Comparison of ENCODE assay signal across 11 cellular contexts in the genomic region with DNA sequence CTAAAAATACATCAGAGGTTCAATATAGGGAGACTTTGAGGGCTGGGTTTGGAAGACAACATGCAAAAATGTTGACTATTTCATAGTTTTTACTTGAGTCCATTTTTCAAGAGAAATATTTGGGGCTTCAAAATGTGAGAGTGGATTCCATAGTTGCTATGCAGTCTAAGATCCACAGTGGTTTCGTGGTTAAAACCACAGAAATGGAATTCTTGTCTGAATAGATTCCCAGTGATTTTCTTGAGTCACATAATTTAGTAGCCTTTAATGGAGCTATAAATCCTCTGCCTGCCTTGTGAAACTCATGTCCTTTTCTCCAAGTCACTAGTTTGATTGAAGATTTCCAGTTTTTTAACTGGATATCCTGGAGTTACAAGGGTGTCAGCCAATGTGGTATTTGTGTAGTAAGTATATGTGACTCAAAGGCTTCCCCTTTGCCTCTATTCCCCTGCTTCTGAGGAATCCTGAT.
A peak's percentile ranks its signal among the peaks of the same experiment; 100 is the strongest.
DNase-seq lines count a peak whose midpoint lies in the region; TF ChIP-seq lines count a peak whose summit lies in the region.
"Had no signal": no experiment of that assay in that cellular context is flagged by ENCODE, and none has a peak within 500 bp of the region (broad histone marks: within the 10 kb centered on the region; RNA-seq: fewer than 3 reads in every experiment).

No MANE protein-coding gene starts in this region.

- H3K9me3 Mint-ChIP-seq in CD4-positive, alpha-beta memory T cell: peaks cover 0 to 3% (median 0%) of the 10 kb centered on the region in 8 donors

- H3K4me3 Mint-ChIP-seq in CD4-positive, alpha-beta memory T cell: no peak overlapping the region

- no peaks in the 10 kb centered on the region for H3K36me3 ChIP-seq in brain microvascular endothelial cell (replicated peaks)
- H3K36me3 ChIP-seq in CD4-positive, alpha-beta memory T cell (ENCODE audit: insufficient read depth, low read length): no peaks in the 10 kb centered on the region
- H3K36me3 ChIP-seq: prostate gland had no signal

- H3K4me1 Mint-ChIP-seq in CD4-positive, alpha-beta memory T cell: no peaks in the 10 kb centered on the region

- in situ Hi-C loops in brain microvascular endothelial cell (cut with HindIII; ENCODE audit: low pct_ligation_motif_present, low sequenced_read_pairs): no loop called here

- no peaks in the 10 kb centered on the region for H3K36me3 Mint-ChIP-seq in CD4-positive, alpha-beta memory T cell

- H3K27ac Mint-ChIP-seq in CD4-positive, alpha-beta memory T cell: no peak overlapping the region

- no peak for TF ChIP-seq CTCF in brain microvascular endothelial cell (IDR thresholded peaks at IDR 0.05; ENCODE audit: low read depth, low read length, missing control alignments)

- no peaks in the 10 kb centered on the region for H3K4me1 ChIP-seq in CD4-positive, alpha-beta memory T cell (ENCODE audit: insufficient read depth, low read length)
- H3K4me1 ChIP-seq: prostate gland had no signal

- no peak overlapping the region for H3K4me3 ChIP-seq in brain microvascular endothelial cell (ENCODE audit: low read depth, low read length)
- no peak overlapping the region for H3K4me3 ChIP-seq in CD4-positive, alpha-beta memory T cell (ENCODE audit: low read length in 2 of 2)
- H3K4me3 ChIP-seq: prostate gland had no signal

- no peaks in the 10 kb centered on the region for H3K27me3 ChIP-seq in brain microvascular endothelial cell (replicated peaks)
- no peaks in the 10 kb centered on the region for H3K27me3 ChIP-seq in CD4-positive, alpha-beta memory T cell (ENCODE audit: insufficient read depth, low read length)

- intact Hi-C loops in CD4-positive, alpha-beta memory T cell (cut with micrococcal nuclease): no loop called here

- POLR2A ChIA-PET in CD4-positive, alpha-beta memory T cell (lab: Charles Lee; ENCODE audit: partially characterized antibody): no interaction called here

- CTCF ChIA-PET in CD4-positive, alpha-beta memory T cell (lab: Charles Lee; ENCODE audit: partially characterized antibody): no interaction called here

- H3K27me3 Mint-ChIP-seq in CD4-positive, alpha-beta memory T cell: no peaks in the 10 kb centered on the region

- DNase-seq in AG20443 (ENCODE audit: low spot score) (peak; percentile 63), M059J (ENCODE audit: low read depth) (peak; percentile 96), brain microvascular endothelial cell (peak; percentile 82), left kidney (ENCODE audit: low read depth, low spot score) (peak; percentile 24), occipital lobe (lab: John Stamatoyannopoulos, UW) (no peak), NCI-H146 treated with DMSO at 0.1 percent for 48 hours (lab: John Stamatoyannopoulos, UW; ENCODE audit: unreplicated experiment) (no peak), UCSD-AML1 (lab: John Stamatoyannopoulos, UW; ENCODE audit: unreplicated experiment) (no peak)
- no peak for DNase-seq in CD4-positive, alpha-beta memory T cell
- DNase-seq: activated CD8-positive, alpha-beta memory T cell treated with anti-CD3 and anti-CD28 coated beads, Interleukin-2, amount 50 U/mL, for 48 hours had no signal

- peak overlapping the region; percentile 96 for H3K27ac ChIP-seq in brain microvascular endothelial cell
- H3K27ac ChIP-seq in CD4-positive, alpha-beta memory T cell (ENCODE audit: low read depth, low read length): no peak overlapping the region
- H3K27ac ChIP-seq: HL-60, prostate gland had no signal

- H3K9me3 ChIP-seq in CD4-positive, alpha-beta memory T cell (ENCODE audit: control insufficient read depth in 1 of 2, low read length in 2 of 2): no peaks in the 10 kb centered on the region
- H3K9me3 ChIP-seq: prostate gland had no signal

Comparison
In these comparisons a context has a peak if more than half of its experiments do, and no peak if none do; other contexts are left out.
1. DNase-seq: peak in AG20443 (single experiment), M059J (single experiment), brain microvascular endothelial cell (single experiment) and left kidney (single experiment); none in CD4-positive, alpha-beta memory T cell (0 of 5), occipital lobe (single experiment), NCI-H146 treated with DMSO at 0.1 percent for 48 hours (single experiment) and UCSD-AML1 (single experiment).